Comparison of ENCODE assay signal across 19 cellular contexts in genomic region chr7:3193721-3194120, GRCh38.
DNase-seq lines count a peak whose midpoint lies in the region; ATAC-seq and TF ChIP-seq lines count a peak whose summit lies in the region.
"Had no signal": no experiment of that assay in that cellular context is flagged by ENCODE, and none has a peak within 500 bp of the region (broad histone marks: within the 10 kb centered on the region; RNA-seq: fewer than 3 reads in every experiment).

No MANE protein-coding gene starts in this region.

- no peaks in the 10 kb centered on the region for H3K36me3 ChIP-seq in NT2/D1 (ENCODE audit: insufficient read depth, insufficient read length, low read length)
- H3K36me3 ChIP-seq: Peyer's patch had no signal

- H3K27me3 Mint-ChIP-seq in chondrocyte (ENCODE audit: low read depth): no peaks in the 10 kb centered on the region
- H3K27me3 Mint-ChIP-seq in nephron (ENCODE audit: low read depth): peaks cover 9% of the 10 kb centered on the region
- H3K27me3 Mint-ChIP-seq in HFFc6 (ENCODE audit: insufficient read depth): no peaks in the 10 kb centered on the region

- peak overlapping the region; percentile 58 for H3K9ac ChIP-seq in NT2/D1 (ENCODE audit: insufficient read length, low read depth)
- H3K9ac ChIP-seq: SK-N-SH had no signal

- H3K9me3 ChIP-seq in AG04450 (ENCODE audit: control insufficient read depth, insufficient read depth, low read length): peaks cover 3% of the 10 kb centered on the region
- peaks cover 8% of the 10 kb centered on the region; the same call in 1 of the 2 replicates for H3K9me3 ChIP-seq in NT2/D1 (ENCODE audit: insufficient read depth, low read length)
- H3K9me3 ChIP-seq: Peyer's patch, SK-N-SH had no signal

- H3K4me3 Mint-ChIP-seq in chondrocyte (ENCODE audit: unreplicated experiment) (no peak overlapping the region), nephron (no peak overlapping the region), HFFc6 (no peak overlapping the region)

- no peaks in the 10 kb centered on the region for H3K27me3 ChIP-seq in AG04450 (ENCODE audit: control insufficient read depth, insufficient read depth, low read length)
- no peaks in the 10 kb centered on the region for H3K27me3 ChIP-seq in NT2/D1 (ENCODE audit: insufficient read depth, insufficient read length)
- H3K27me3 ChIP-seq: Peyer's patch had no signal

- H3K4me3 ChIP-seq in AG04450 (ENCODE audit: low read depth, low read length): no peak overlapping the region
- H3K4me3 ChIP-seq in NT2/D1 (ENCODE audit: insufficient read length, low read depth): no peak overlapping the region
- H3K4me3 ChIP-seq: Peyer's patch had no signal

- ATAC-seq in HG02885 (IDR thresholded peaks at IDR 0.05; ENCODE audit: poor library complexity, unreplicated experiment): no peak

- H3K9me3 Mint-ChIP-seq in chondrocyte (ENCODE audit: low read depth): peaks cover 4% of the 10 kb centered on the region
- peaks cover 15% of the 10 kb centered on the region for H3K9me3 Mint-ChIP-seq in nephron
- H3K9me3 Mint-ChIP-seq in HFFc6: peaks cover 43% of the 10 kb centered on the region

- no peak for TF ChIP-seq CTCF in AG04450 (IDR thresholded peaks at IDR 0.05; ENCODE audit: low read depth, low read length)
- TF ChIP-seq CTCF in chondrocyte (IDR thresholded peaks at IDR 0.05): no peak
- no peak for TF ChIP-seq CTCF in nephron (IDR thresholded peaks at IDR 0.05; ENCODE audit: unreplicated experiment in 3 of 3)
- TF ChIP-seq CTCF in HFFc6 (IDR thresholded peaks at IDR 0.05): no peak

- CTCF ChIA-PET in AG04450 (lab: Charles Lee): no interaction called here

- peak overlapping the region; percentile 98 for H3K27ac ChIP-seq in AG04450 (ENCODE audit: low read depth, low read length)
- H3K27ac ChIP-seq: Peyer's patch had no signal

- H3K36me3 Mint-ChIP-seq in chondrocyte (ENCODE audit: low read depth): no peaks in the 10 kb centered on the region
- H3K36me3 Mint-ChIP-seq in nephron (ENCODE audit: low read depth): peaks cover 3% of the 10 kb centered on the region
- no peaks in the 10 kb centered on the region for H3K36me3 Mint-ChIP-seq in HFFc6 (ENCODE audit: low read depth)

- POLR2A ChIA-PET in AG04450 (lab: Yijun Ruan, JAX): no interaction called here

- peaks cover 12% of the 10 kb centered on the region for H3K4me1 ChIP-seq in NT2/D1 (ENCODE audit: insufficient read depth, insufficient read length)
- H3K4me1 ChIP-seq: Peyer's patch had no signal

- H3K27ac Mint-ChIP-seq in chondrocyte (ENCODE audit: unreplicated experiment): peak overlapping the region; percentile 98
- peak overlapping the region; percentile 76 to 88 (median 80) for H3K27ac Mint-ChIP-seq in nephron
- no peak overlapping the region for H3K27ac Mint-ChIP-seq in HFFc6

- H3K4me1 Mint-ChIP-seq in chondrocyte (ENCODE audit: low read depth) (peaks cover 29% of the 10 kb centered on the region), nephron (peaks cover 11% of the 10 kb centered on the region), HFFc6 (ENCODE audit: low read depth) (no peaks in the 10 kb centered on the region)

- DNase-seq in AG04450 (ENCODE audit: low read depth, low spot score): no peak
- no peak for DNase-seq in NT2/D1 (ENCODE audit: low read depth, low spot score)
- DNase-seq in chondrocyte (ENCODE audit: low spot score): peak; percentile 8
- DNase-seq in NAMALWA (ENCODE audit: low spot score): no peak
- DNase-seq in HFFc6: no peak
- no peak for DNase-seq in AG20443 (ENCODE audit: low spot score)
- DNase-seq: AML-193, COR-L47, EL, Karpas-422, MM.1S, NCI-H187, NCI-H226, NCI-H524 treated with DMSO at 0.1 percent for 48 hours, Peyer's patch, Right ventricle myocardium superior, SK-N-SH had no signal
